ENCODE assay signal across 10 cellular contexts in genomic region chr7:76281706-76282343, GRCh38.
DNase-seq lines count a peak whose midpoint lies in the region; ATAC-seq lines count a peak whose summit lies in the region.
"Had no signal": no experiment of that assay in that cellular context is flagged by ENCODE, and none has a peak within 500 bp of the region (broad histone marks: within the 10 kb centered on the region; RNA-seq: fewer than 3 reads in every experiment).

No MANE protein-coding gene starts in this region.

- peaks cover 11% of the 10 kb centered on the region for H3K27me3 ChIP-seq in adipocyte (replicated peaks; ENCODE audit: control insufficient read depth, insufficient read depth, low read length)

- no peaks in the 10 kb centered on the region for H3K9me3 ChIP-seq in adipocyte (ENCODE audit: control insufficient read depth, low read length)

- H3K4me1 Mint-ChIP-seq in T-helper 2 cell treated with Interferon-gamma antibody and Interleukin-4, amounts not matched to agents 5 μg/mL and 100 μg/mL, for 36 hours (ENCODE audit: low read depth) = peaks cover 14% of the 10 kb centered on the region
- peaks cover 16% of the 10 kb centered on the region for H3K4me1 Mint-ChIP-seq in stimulated activated naive CD8-positive, alpha-beta T cell treated with anti-CD3 and anti-CD28 coated beads, Interleukin-15, amount 100 ng/mL, for 72 hours

- H3K9me3 Mint-ChIP-seq in T-helper 2 cell treated with Interferon-gamma antibody and Interleukin-4, amounts not matched to agents 5 μg/mL and 100 μg/mL, for 36 hours = no peaks in the 10 kb centered on the region
- H3K9me3 Mint-ChIP-seq in stimulated activated naive CD8-positive, alpha-beta T cell treated with anti-CD3 and anti-CD28 coated beads, Interleukin-15, amount 100 ng/mL, for 72 hours = no peaks in the 10 kb centered on the region

- peaks cover 57% of the 10 kb centered on the region for H3K27me3 Mint-ChIP-seq in T-helper 2 cell treated with Interferon-gamma antibody and Interleukin-4, amounts not matched to agents 5 μg/mL and 100 μg/mL, for 36 hours (ENCODE audit: low read depth)
- H3K27me3 Mint-ChIP-seq in stimulated activated naive CD8-positive, alpha-beta T cell treated with anti-CD3 and anti-CD28 coated beads, Interleukin-15, amount 100 ng/mL, for 72 hours = peaks cover 75% of the 10 kb centered on the region

- no peak for ATAC-seq in stimulated activated naive CD8-positive, alpha-beta T cell treated with anti-CD3 and anti-CD28 coated beads, Interleukin-15, amount 100 ng/mL, for 72 hours
- no peak for ATAC-seq in GM21390 (IDR thresholded peaks at IDR 0.05; ENCODE audit: unreplicated experiment)

- DNase-seq in T-helper 2 cell treated with Interferon-gamma antibody and Interleukin-4, amounts not matched to agents 5 μg/mL and 100 μg/mL, for 36 hours (ENCODE audit: low spot score) = no peak
- no peak for DNase-seq in T-helper 2 cell
- DNase-seq in adipocyte (ENCODE audit: low read depth) = no peak
- no peak for DNase-seq in stimulated activated naive CD8-positive, alpha-beta T cell treated with anti-CD3 and anti-CD28 coated beads, Interleukin-15, amount 100 ng/mL, for 72 hours
- DNase-seq in C1 segment of cervical spinal cord (lab: John Stamatoyannopoulos, UW) = no peak
- no peak for DNase-seq in germinal center (ENCODE audit: low spot score)
- DNase-seq: activated gamma-delta T cell, left colon had no signal

- no peaks in the 10 kb centered on the region for H3K36me3 ChIP-seq in adipocyte (ENCODE audit: control insufficient read depth, insufficient read depth, low read length, severe bottlenecking)

- peaks cover 2% of the 10 kb centered on the region for H3K36me3 Mint-ChIP-seq in T-helper 2 cell treated with Interferon-gamma antibody and Interleukin-4, amounts not matched to agents 5 μg/mL and 100 μg/mL, for 36 hours (ENCODE audit: low read depth)

- peak overlapping the region; percentile 75 for H3K4me3 Mint-ChIP-seq in T-helper 2 cell treated with Interferon-gamma antibody and Interleukin-4, amounts not matched to agents 5 μg/mL and 100 μg/mL, for 36 hours
- H3K4me3 Mint-ChIP-seq in stimulated activated naive CD8-positive, alpha-beta T cell treated with anti-CD3 and anti-CD28 coated beads, Interleukin-15, amount 100 ng/mL, for 72 hours = peak overlapping the region; percentile 78 to 83

- peak overlapping the region; percentile 10 for H3K27ac Mint-ChIP-seq in T-helper 2 cell treated with Interferon-gamma antibody and Interleukin-4, amounts not matched to agents 5 μg/mL and 100 μg/mL, for 36 hours
- H3K27ac Mint-ChIP-seq in stimulated activated naive CD8-positive, alpha-beta T cell treated with anti-CD3 and anti-CD28 coated beads, Interleukin-15, amount 100 ng/mL, for 72 hours = no peak overlapping the region

- H3K4me3 ChIP-seq in adipocyte (ENCODE audit: low read length) = peak overlapping the region; percentile 47
- peak overlapping the region; percentile 25 for H3K4me3 ChIP-seq in iPS-11a (ENCODE audit: low read depth, low read length)

- no peak overlapping the region for H3K9ac ChIP-seq in adipocyte (ENCODE audit: low read length)

- no peaks in the 10 kb centered on the region for H3K4me1 ChIP-seq in adipocyte (ENCODE audit: control insufficient read depth, insufficient read depth, low read length)
